In genomic region chr20:35320396-35321126, GRCh38 we compare ENCODE assay signal across 14 cellular contexts. TPM values are rescaled to one million over a fixed set of nuclear protein-coding genes. Genes with fewer than 3 reads are reported as not detected.
DNase-seq lines count a peak whose midpoint lies in the region; ATAC-seq and TF ChIP-seq lines count a peak whose summit lies in the region.
"Had no signal": no experiment of that assay in that cellular context is flagged by ENCODE, and none has a peak within 500 bp of the region (broad histone marks: within the 10 kb centered on the region; RNA-seq: fewer than 3 reads in every experiment).

No MANE protein-coding gene starts in this region.

- H3K36me3 Mint-ChIP-seq in chondrocyte (ENCODE audit: low read depth), result no peaks in the 10 kb centered on the region

- H4K5ac ChIP-seq in IMR-90 (ENCODE audit: low read depth, low read length), result peak overlapping the region; percentile 51

- H3K4me2 ChIP-seq in IMR-90 (ENCODE audit: low read depth, low read length), result peak overlapping the region; percentile 41

- BruUV-seq in IMR-90 (replicated peaks; lab: Mats Ljungman, UMichigan), result no TSS peak

- H2BK5ac ChIP-seq in IMR-90 (ENCODE audit: low read depth, low read length, poor library complexity, severe bottlenecking), result peak overlapping the region; percentile 97

- peak overlapping the region; percentile 90 for H3K23ac ChIP-seq in IMR-90 (ENCODE audit: low read depth, low read length)

- CTCF ChIA-PET in IMR-90 (lab: Yijun Ruan, JAX), result interaction anchor here (0.6 to 2.2 kb wide), 3 partner anchors 12 to 37 kb away, joined by 3 to 9 read pairs (median 4); no protein-coding TSS in a partner anchor

- H3K27ac Mint-ChIP-seq in chondrocyte (ENCODE audit: unreplicated experiment), result peak overlapping the region; percentile 89

- peaks cover 35% of the 10 kb centered on the region for H3K9me1 ChIP-seq in IMR-90 (ENCODE audit: insufficient read depth, low read length)

- WGBS in IMR-90 (ENCODE audit: extremely low coverage in 2 of 2, insufficient read length in 1 of 2), 2 experiments, result 100% methylated on average over 2 of the region's 3 CpGs; no CpG with 5 or more reads in 1 of the 2 experiments

- H3K79me1 ChIP-seq in IMR-90 (ENCODE audit: low read depth in 1 of 2, low read length in 2 of 2), result peaks cover 0 to 41% of the 10 kb centered on the region in 2 experiments; a peak in 2 of 4 replicates

- H3K9me3 ChIP-seq in IMR-90 (ENCODE audit: control insufficient read depth, insufficient read depth, low read length) (no peaks in the 10 kb centered on the region), muscle layer of duodenum (ENCODE audit: control insufficient read depth in 1 of 2, low read length in 2 of 2) (no peaks in the 10 kb centered on the region), lower lobe of right lung (no peaks in the 10 kb centered on the region)
- H3K9me3 ChIP-seq: esophagus squamous epithelium, left lung had no signal

- intact Hi-C loops in IMR-90 (cut with micrococcal nuclease), result no loop called here
- intact Hi-C loops in lower lobe of right lung (cut with DNase I), result no loop called here

- peaks cover 63% of the 10 kb centered on the region for H3K4me1 Mint-ChIP-seq in chondrocyte (ENCODE audit: low read depth)

- H3K9ac ChIP-seq in IMR-90 (ENCODE audit: low read depth, low read length), result no peak overlapping the region

- peak overlapping the region; percentile 89 for H3K14ac ChIP-seq in IMR-90 (replicated peaks; ENCODE audit: low read depth, low read length)

- H3K27ac ChIP-seq in IMR-90 (ENCODE audit: insufficient read depth, low read length), result peak overlapping the region; percentile 64
- H3K27ac ChIP-seq in muscle layer of duodenum (ENCODE audit: low read length), result peak overlapping the region; percentile 28
- H3K27ac ChIP-seq in lower lobe of right lung, result no peak overlapping the region
- H3K27ac ChIP-seq: left lung had no signal

- no peaks in the 10 kb centered on the region for H3K9me3 Mint-ChIP-seq in chondrocyte (ENCODE audit: low read depth)

- H3K18ac ChIP-seq in IMR-90 (ENCODE audit: low read depth, low read length), result peak overlapping the region; percentile 76

- dilution Hi-C loops in IMR-90 (cut with HindIII; ENCODE audit: low sequenced_read_pairs, unreplicated experiment), result no loop called here

- H3K4me3 ChIP-seq in IMR-90 (ENCODE audit: insufficient read depth, low read depth, low read length) (no peak overlapping the region), muscle layer of duodenum (ENCODE audit: low read depth in 1 of 2, low read length in 2 of 2) (no peak overlapping the region), lower lobe of right lung (no peak overlapping the region)
- H3K4me3 ChIP-seq: esophagus squamous epithelium, left lung had no signal

- no peak for TF ChIP-seq CTCF in IMR-90 (conservative IDR thresholded peaks at IDR 0.05; ENCODE audit: low read depth, low read length)
- no peak for TF ChIP-seq CTCF in chondrocyte (IDR thresholded peaks at IDR 0.05)
- TF ChIP-seq CTCF in lower lobe of right lung (IDR thresholded peaks at IDR 0.05), result no peak

- peak overlapping the region; percentile 95 for H2BK15ac ChIP-seq in IMR-90 (ENCODE audit: low read depth, low read length)

- H3K36me3 ChIP-seq in IMR-90 (ENCODE audit: control insufficient read depth, insufficient read depth, low read length) (no peaks in the 10 kb centered on the region), muscle layer of duodenum (ENCODE audit: control insufficient read depth in 1 of 2, insufficient read depth in 2 of 2, low read length in 2 of 2) (no peaks in the 10 kb centered on the region), lower lobe of right lung (no peaks in the 10 kb centered on the region)
- H3K36me3 ChIP-seq: left lung had no signal

- in situ Hi-C loops in IMR-90 (cut with MboI; ENCODE audit: low sequenced_read_pairs), result no loop called here

- peak overlapping the region; percentile 97 for H4K91ac ChIP-seq in IMR-90 (ENCODE audit: insufficient read depth, low read depth, low read length)

- no peaks in the 10 kb centered on the region for H3K27me3 ChIP-seq in IMR-90 (ENCODE audit: control insufficient read depth, insufficient read depth, low read length)
- no peaks in the 10 kb centered on the region for H3K27me3 ChIP-seq in muscle layer of duodenum (ENCODE audit: low read depth, low read length)
- no peaks in the 10 kb centered on the region for H3K27me3 ChIP-seq in lower lobe of right lung (ENCODE audit: low read depth)
- H3K27me3 ChIP-seq: esophagus squamous epithelium, left lung had no signal

- TF ChIP-seq RAD21 in IMR-90 (IDR thresholded peaks at IDR 0.05; ENCODE audit: low read length), result no peak

- H4K8ac ChIP-seq in IMR-90 (ENCODE audit: low read depth in 2 of 2, low read length in 2 of 2), result peak overlapping the region; percentile 79 to 94

- H2AK9ac ChIP-seq in IMR-90 (replicated peaks; ENCODE audit: low read depth, low read length, poor library complexity), result peak overlapping the region; percentile 85

- peak overlapping the region; percentile 96 for H3K4ac ChIP-seq in IMR-90 (ENCODE audit: low read depth, low read length)

- no peaks in the 10 kb centered on the region for H3K27me3 Mint-ChIP-seq in chondrocyte (ENCODE audit: low read depth)

- H3K4me1 ChIP-seq in IMR-90 (ENCODE audit: control insufficient read depth, insufficient read depth, low read length), result peaks cover 34% of the 10 kb centered on the region
- peaks cover 7 to 9% of the 10 kb centered on the region in 2 donors for H3K4me1 ChIP-seq in muscle layer of duodenum (ENCODE audit: control insufficient read depth in 1 of 2, insufficient read depth in 2 of 2, low read length in 2 of 2)
- peaks cover 4% of the 10 kb centered on the region for H3K4me1 ChIP-seq in lower lobe of right lung

- TF ChIP-seq POLR2A in IMR-90 (IDR thresholded peaks at IDR 0.05; ENCODE audit: low read depth, low read length), result no peak

- no peak overlapping the region for H3K4me3 Mint-ChIP-seq in chondrocyte (ENCODE audit: unreplicated experiment)

- peak overlapping the region; percentile 99 for H2AK5ac ChIP-seq in IMR-90 (ENCODE audit: low read depth, low read length)

- peak; percentile 79 for DNase-seq in AG08395 (ENCODE audit: low spot score)
- peak; percentile 84 for DNase-seq in IMR-90
- DNase-seq in chondrocyte (ENCODE audit: low spot score), result no peak
- DNase-seq in SKM-1 treated with dmso at 0.1 percent for 144 hours (lab: John Stamatoyannopoulos, UW; ENCODE audit: unreplicated experiment), result no peak
- DNase-seq in lower lobe of right lung, result no peak
- DNase-seq: C1 segment of cervical spinal cord, esophagus squamous epithelium, left lung, NCI-H1436 had no signal

- peak overlapping the region; percentile 93 for H3K56ac ChIP-seq in IMR-90 (ENCODE audit: extremely low read depth, insufficient read depth, low read length)

- H2BK120ac ChIP-seq in IMR-90 (ENCODE audit: low read depth, low read length), result peak overlapping the region; percentile 97

- peak overlapping the region; percentile 13 for H2AFZ ChIP-seq in IMR-90 (replicated peaks; ENCODE audit: low read length, poor library complexity)

- no peaks in the 10 kb centered on the region for H4K20me1 ChIP-seq in IMR-90 (ENCODE audit: insufficient read depth, low read length)

- H2BK20ac ChIP-seq in IMR-90 (ENCODE audit: low read depth, low read length), result peak overlapping the region; percentile 97

- ATAC-seq in IMR-90 (ENCODE audit: low read depth), result peak; percentile 27
- no peak for ATAC-seq in lower lobe of right lung
- no peak for ATAC-seq in GM21423 (IDR thresholded peaks at IDR 0.05; ENCODE audit: unreplicated experiment)
- no peak for ATAC-seq in HG03354 (IDR thresholded peaks at IDR 0.05; ENCODE audit: poor library complexity, severe bottlenecking, unreplicated experiment)
- ATAC-seq: left lung had no signal

- POLR2A ChIA-PET in IMR-90 (lab: Charles Lee; ENCODE audit: unreplicated experiment), result interaction anchor here (0.5 to 1.1 kb wide), 3 partner anchors 10 to 979 kb away, joined by 3 to 18 read pairs (median 5); no protein-coding TSS in a partner anchor

TF ChIP-seq in IMR-90, 13 proteins besides CTCF, POLR2A, EP300 and RAD21 (continues in another document):
- no peak for TF ChIP-seq RFX5 (IDR thresholded peaks at IDR 0.05; ENCODE audit: low read depth, low read length)
- no peak for TF ChIP-seq ELK1 (IDR thresholded peaks at IDR 0.05; ENCODE audit: borderline replicate concordance, low read depth, low read length)
- TF ChIP-seq RCOR1 (IDR thresholded peaks at IDR 0.05; ENCODE audit: insufficient replicate concordance, low read length), result no peak
- TF ChIP-seq CHD1 (IDR thresholded peaks at IDR 0.05; ENCODE audit: low read depth, low read length), result no peak
- TF ChIP-seq MXI1 (IDR thresholded peaks at IDR 0.05; ENCODE audit: borderline replicate concordance, low read depth, low read length), result no peak
- TF ChIP-seq MAZ (IDR thresholded peaks at IDR 0.05; ENCODE audit: borderline replicate concordance, low read depth, low read length), result peak; percentile 38; the same call in 1 of the 2 replicates
- no peak for TF ChIP-seq SMC3 (IDR thresholded peaks at IDR 0.05; ENCODE audit: low read depth, low read length)
- no peak for TF ChIP-seq NFE2L2 (IDR thresholded peaks at IDR 0.05; ENCODE audit: low read depth, low read length)

RNA-seq across cellular contexts. Expression of gene FAM83C, which starts 28.3 kb away (rescaled TPM):
- total RNA-seq in IMR-90 (2012; rRNA removed), result not detected in 2 replicates
- polyA plus RNA-seq in IMR-90 (2012; rRNA removed), result 0.02 and 0.03 TPM in 2 replicates
- 0.02 TPM in 1 of 2 replicates, not detected in the other for polyA plus RNA-seq in IMR-90 (2012; cell fraction: cytosol; rRNA removed)
- 0.03 and 0.13 TPM in 2 replicates for polyA plus RNA-seq in IMR-90 (2012; cell fraction: nucleus; rRNA removed; ENCODE audit: low replicate concordance)
- total RNA-seq in chondrocyte, result not detected in 3 replicates
- not detected for total RNA-seq in lower lobe of right lung
- total RNA-seq: cardiac septum, left lung, skeletal muscle tissue had no signal

RNA-seq across cellular contexts. Expression of gene EIF6, which starts 36.0 kb away (rescaled TPM):
- total RNA-seq in IMR-90 (2012; rRNA removed) (215 and 227 TPM in 2 replicates), chondrocyte (117 to 125 TPM (median 123 TPM) in 3 replicates), lower lobe of right lung (72.6 TPM)
- polyA plus RNA-seq in IMR-90 (2012; rRNA removed), result 215 and 258 TPM in 2 replicates
- polyA plus RNA-seq in IMR-90 (2012; cell fraction: cytosol; rRNA removed), result 163 and 323 TPM in 2 replicates
- 385 and 588 TPM in 2 replicates for polyA plus RNA-seq in IMR-90 (2012; cell fraction: nucleus; rRNA removed; ENCODE audit: low replicate concordance)

RNA-seq across cellular contexts. Expression of gene MMP24OS, which starts 42.6 kb away (rescaled TPM):
- total RNA-seq in IMR-90 (2012; rRNA removed) (5.9 and 7.2 TPM in 2 replicates), chondrocyte (89.8 to 94.6 TPM (median 91.5 TPM) in 3 replicates), lower lobe of right lung (78.7 TPM)
- polyA plus RNA-seq in IMR-90 (2012; rRNA removed), result 64.9 and 67.6 TPM in 2 replicates
- polyA plus RNA-seq in IMR-90 (2012; cell fraction: cytosol; rRNA removed), result 56.9 and 92.5 TPM in 2 replicates
- 54.7 and 75.9 TPM in 2 replicates for polyA plus RNA-seq in IMR-90 (2012; cell fraction: nucleus; rRNA removed; ENCODE audit: low replicate concordance)

Comparison
In these comparisons a context has a peak if more than half of its experiments do, and no peak if none do; other contexts are left out.
1. DNase-seq: peak in AG08395 (single experiment) and IMR-90 (single experiment); none in chondrocyte (single experiment), SKM-1 treated with dmso at 0.1 percent for 144 hours (single experiment) and lower lobe of right lung (single experiment).